ENCODE assay signal across 10 cellular contexts in the genomic region with DNA sequence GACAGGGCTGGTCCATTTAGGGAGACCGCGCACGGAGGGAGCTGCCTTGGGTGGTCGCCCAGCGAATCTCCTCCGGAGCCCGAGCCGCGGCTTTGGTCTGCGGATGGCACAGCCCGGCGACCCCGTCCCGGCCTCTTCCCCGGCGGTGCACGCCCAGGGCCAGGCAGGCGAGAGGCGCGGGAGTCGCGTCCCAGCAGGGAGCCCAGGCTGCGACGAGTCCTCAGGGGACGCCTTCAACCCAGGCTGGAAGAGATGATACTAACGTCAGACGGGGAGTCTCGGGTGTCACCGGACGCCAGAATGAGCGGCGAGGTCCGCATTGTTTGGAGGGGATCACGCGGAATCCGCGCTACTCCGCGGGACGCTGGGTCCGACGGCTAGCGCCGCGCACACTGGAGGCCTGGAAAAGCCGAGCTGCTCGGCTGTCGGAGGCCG. TPM values are rescaled to one million over a fixed set of nuclear protein-coding genes. Genes with fewer than 3 reads are reported as not detected.
DNase-seq lines count a peak whose midpoint lies in the region; ATAC-seq, FAIRE-seq and TF ChIP-seq lines count a peak whose summit lies in the region.
"Had no signal": no experiment of that assay in that cellular context is flagged by ENCODE, and none has a peak within 500 bp of the region (broad histone marks: within the 10 kb centered on the region; RNA-seq: fewer than 3 reads in every experiment).

No MANE protein-coding gene starts in this region.

- H3K27ac ChIP-seq in iPS-18a (ENCODE audit: low read length) (no peak overlapping the region), skin epidermis (peak overlapping the region in 4 of 21 experiments; percentile 5 to 84 (median 60))
- H3K27ac ChIP-seq: 22Rv1 had no signal

- CTCF ChIA-PET in activated CD8-positive, alpha-beta T cell treated with anti-CD3 and anti-CD28 coated beads for 36 hours (lab: Charles Lee), result interaction anchor here (1.2 to 2.0 kb wide), 2 partner anchors 10 to 204 kb away, joined by 3 to 8 read pairs; no protein-coding TSS in a partner anchor

- H3K27me3 ChIP-seq in iPS-18a (ENCODE audit: control insufficient read depth, insufficient read depth, low read length), result peaks cover 63% of the 10 kb centered on the region

- no peak overlapping the region for H3K27ac Mint-ChIP-seq in activated CD8-positive, alpha-beta T cell treated with anti-CD3 and anti-CD28 coated beads for 36 hours

- peak overlapping the region; percentile 44 for H3K4me3 ChIP-seq in iPS-18a (ENCODE audit: low read length)
- peak overlapping the region; percentile 30 to 49 (median 43) for H3K4me3 ChIP-seq in skin epidermis

- peaks cover 5% of the 10 kb centered on the region for H3K4me1 ChIP-seq in iPS-18a (ENCODE audit: control insufficient read depth, low read depth, low read length)

- POLR2A ChIA-PET in activated CD8-positive, alpha-beta T cell treated with anti-CD3 and anti-CD28 coated beads for 36 hours (lab: Charles Lee), result interaction anchor here (1.0 kb wide), 1 partner anchor 15 kb away, joined by 3 read pairs; no protein-coding TSS in a partner anchor

- H3K36me3 Mint-ChIP-seq in activated CD8-positive, alpha-beta T cell treated with anti-CD3 and anti-CD28 coated beads for 36 hours (ENCODE audit: low read depth), result no peaks in the 10 kb centered on the region

- H3K4me3 Mint-ChIP-seq in activated CD8-positive, alpha-beta T cell treated with anti-CD3 and anti-CD28 coated beads for 36 hours, result peak overlapping the region; percentile 67

- no peaks in the 10 kb centered on the region for H3K9me3 Mint-ChIP-seq in activated CD8-positive, alpha-beta T cell treated with anti-CD3 and anti-CD28 coated beads for 36 hours

- TF ChIP-seq CTCF in activated CD8-positive, alpha-beta T cell treated with anti-CD3 and anti-CD28 coated beads for 36 hours (IDR thresholded peaks at IDR 0.05), result no peak

- no peaks in the 10 kb centered on the region for H3K9me3 ChIP-seq in iPS-18a (ENCODE audit: control insufficient read depth, low read depth, low read length)

- H3K4me1 Mint-ChIP-seq in activated CD8-positive, alpha-beta T cell treated with anti-CD3 and anti-CD28 coated beads for 36 hours (ENCODE audit: low read depth), result peaks cover 5% of the 10 kb centered on the region

- DNase-seq in DMS53 (lab: John Stamatoyannopoulos, UW) (peak; percentile 71), DMS53 treated with DMSO at 0.1 percent for 48 hours (lab: John Stamatoyannopoulos, UW; ENCODE audit: unreplicated experiment) (no peak), urothelium cell line (ENCODE audit: low spot score) (no peak), NOMO-1 treated with dmso at 0.1 percent for 144 hours (lab: John Stamatoyannopoulos, UW; ENCODE audit: unreplicated experiment) (no peak)
- DNase-seq in activated CD8-positive, alpha-beta T cell treated with anti-CD3 and anti-CD28 coated beads for 36 hours, result no peak
- DNase-seq: left cardiac atrium had no signal

- intact Hi-C loops in activated CD8-positive, alpha-beta T cell treated with anti-CD3 and anti-CD28 coated beads for 36 hours (cut with micrococcal nuclease), result loop anchor here (5.0 kb wide), 1 partner anchor 130 kb away; no protein-coding TSS in a partner anchor

- FAIRE-seq in urothelium cell line (lab: Jason Lieb, UNC), result no peak

- peaks cover 43% of the 10 kb centered on the region for H3K27me3 Mint-ChIP-seq in activated CD8-positive, alpha-beta T cell treated with anti-CD3 and anti-CD28 coated beads for 36 hours

- H3K9ac ChIP-seq in iPS-18a (ENCODE audit: low read length), result no peak overlapping the region

- no peaks in the 10 kb centered on the region for H3K36me3 ChIP-seq in iPS-18a (ENCODE audit: control insufficient read depth, low read depth, low read length)

- peak; percentile 43 for ATAC-seq in activated CD8-positive, alpha-beta T cell treated with anti-CD3 and anti-CD28 coated beads for 36 hours
- no peak for ATAC-seq in GM19463 (IDR thresholded peaks at IDR 0.05; ENCODE audit: unreplicated experiment)

RNA-seq across cellular contexts. Expression of a gene that starts 0.9 kb away (rescaled TPM):
- total RNA-seq in activated CD8-positive, alpha-beta T cell treated with anti-CD3 and anti-CD28 coated beads for 36 hours, result under 1 TPM; 0.09 to 0.38 TPM
